Comparison of ENCODE assay signal across 8 cellular contexts in genomic region chr13:99968521-99969367, GRCh38. TPM values are rescaled to one million over a fixed set of nuclear protein-coding genes. Genes with fewer than 3 reads are reported as not detected.
DNase-seq lines count a peak whose midpoint lies in the region; ATAC-seq and TF ChIP-seq lines count a peak whose summit lies in the region.

No MANE protein-coding gene starts in this region.

- BruUV-seq in Calu3 (replicated peaks; lab: Mats Ljungman, UMichigan) = no TSS peak

- H3K9me3 Mint-ChIP-seq in Calu3 (ENCODE audit: low read depth, unreplicated experiment) (no peaks in the 10 kb centered on the region), endodermal cell (no peaks in the 10 kb centered on the region), osteocyte (ENCODE audit: unreplicated experiment) (no peaks in the 10 kb centered on the region)

- H3K27me3 Mint-ChIP-seq in Calu3 (ENCODE audit: unreplicated experiment) = no peaks in the 10 kb centered on the region
- peaks cover 36% of the 10 kb centered on the region for H3K27me3 Mint-ChIP-seq in endodermal cell (ENCODE audit: insufficient read depth)
- peaks cover 5% of the 10 kb centered on the region for H3K27me3 Mint-ChIP-seq in osteocyte (ENCODE audit: unreplicated experiment)

- H3K4me1 Mint-ChIP-seq in Calu3 (ENCODE audit: low read depth, unreplicated experiment) = no peaks in the 10 kb centered on the region
- peaks cover 29% of the 10 kb centered on the region for H3K4me1 Mint-ChIP-seq in endodermal cell
- peaks cover 29% of the 10 kb centered on the region for H3K4me1 Mint-ChIP-seq in osteocyte (ENCODE audit: unreplicated experiment)

- peak overlapping the region; percentile 91 for H3K27ac ChIP-seq in endodermal cell (ENCODE audit: low read depth, low read length)

- CTCF ChIA-PET in Calu3 (lab: Charles Lee) = no interaction called here

- H3K4me3 ChIP-seq in endodermal cell (ENCODE audit: low read length) = peak overlapping the region; percentile 97

- peak overlapping the region; percentile 80 for H3K9ac ChIP-seq in endodermal cell (ENCODE audit: extremely low read depth, low read length, poor library complexity, severe bottlenecking)

- peaks cover 27% of the 10 kb centered on the region for H3K36me3 ChIP-seq in endodermal cell (ENCODE audit: control insufficient read depth, insufficient read depth, low read length)

- H3K36me3 Mint-ChIP-seq in Calu3 (ENCODE audit: insufficient read depth, unreplicated experiment) (no peaks in the 10 kb centered on the region), endodermal cell (ENCODE audit: low read depth) (peaks cover 14% of the 10 kb centered on the region), osteocyte (ENCODE audit: unreplicated experiment) (peaks cover 20% of the 10 kb centered on the region)

- intact Hi-C loops in Calu3 (cut with micrococcal nuclease; ENCODE audit: unreplicated experiment) = no loop called here

- peak overlapping the region; percentile 80 for H3K4me3 Mint-ChIP-seq in Calu3 (ENCODE audit: low read depth, unreplicated experiment)
- H3K4me3 Mint-ChIP-seq in endodermal cell = peak overlapping the region; percentile 81
- H3K4me3 Mint-ChIP-seq in osteocyte (ENCODE audit: unreplicated experiment) = peak overlapping the region; percentile 94

- H3K9me3 ChIP-seq in endodermal cell (ENCODE audit: control insufficient read depth, low read length) = no peaks in the 10 kb centered on the region

- TF ChIP-seq CTCF in Calu3 (IDR thresholded peaks at IDR 0.05; ENCODE audit: unreplicated experiment) (no peak), endodermal cell (conservative IDR thresholded peaks at IDR 0.05) (no peak), osteocyte (IDR thresholded peaks at IDR 0.05) (no peak)

- 1% methylated on average over 43 to 73 of the region's 73 CpGs for WGBS in endodermal cell (ENCODE audit: insufficient coverage in 1 of 2, insufficient read length in 1 of 2), 2 experiments

- peaks cover 5% of the 10 kb centered on the region for H3K4me1 ChIP-seq in endodermal cell (ENCODE audit: control insufficient read depth, insufficient read depth, low read length)

- peaks cover 24% of the 10 kb centered on the region for H3K27me3 ChIP-seq in endodermal cell (ENCODE audit: control insufficient read depth, insufficient read depth, low read length, poor library complexity, severe bottlenecking)

- DNase-seq in Calu3 = no peak
- peak; percentile 74 for DNase-seq in NCI-H69 (lab: John Stamatoyannopoulos, UW)
- peak; percentile 76 for DNase-seq in endodermal cell
- no peak for DNase-seq in osteocyte (ENCODE audit: extremely low spot score, unreplicated experiment)
- no peak for DNase-seq in NCI-H446 treated with DMSO at 0.1 percent for 48 hours (lab: John Stamatoyannopoulos, UW)
- DNase-seq in NCI-H1694 treated with DMSO at 0.1 percent for 48 hours (lab: John Stamatoyannopoulos, UW) = no peak

- ATAC-seq in HG03520 (IDR thresholded peaks at IDR 0.05; ENCODE audit: unreplicated experiment) (no peak), HG02642 (IDR thresholded peaks at IDR 0.05; ENCODE audit: poor library complexity, unreplicated experiment) (no peak)

- H3K27ac Mint-ChIP-seq in Calu3 (ENCODE audit: unreplicated experiment) (peak overlapping the region; percentile 75), endodermal cell (peak overlapping the region; percentile 59), osteocyte (ENCODE audit: unreplicated experiment) (peak overlapping the region; percentile 98)

RNA-seq across cellular contexts. Expression of gene ZIC5, which starts 2.8 kb away (rescaled TPM):
- total RNA-seq in Calu3 (2022) = 0.57 and 0.71 TPM in 2 replicates
- 10 to 100 TPM; 11.0 to 13.7 TPM for total RNA-seq in endodermal cell
- polyA plus RNA-seq in endodermal cell (2013, experiment 1 of 2) = 40.1 TPM
- 36.9 TPM for polyA plus RNA-seq in endodermal cell (2013, experiment 2 of 2)
- total RNA-seq in osteocyte = 8.8 and 9.4 TPM in 2 replicates

RNA-seq across cellular contexts. Expression of gene ZIC2, which starts 12.8 kb away (rescaled TPM):
- total RNA-seq in Calu3 (2022) (3.5 and 3.6 TPM in 2 replicates), endodermal cell (100 to 1,000 TPM; 182 to 301 TPM), osteocyte (177 and 196 TPM in 2 replicates)
- polyA plus RNA-seq in endodermal cell (2013, experiment 1 of 2) = 198 TPM
- 160 TPM for polyA plus RNA-seq in endodermal cell (2013, experiment 2 of 2)

Comparison
In these comparisons a context has a peak if more than half of its experiments do, and no peak if none do; other contexts are left out.
1. DNase-seq: peak in NCI-H69 (single experiment) and endodermal cell (single experiment); none in Calu3 (single experiment), osteocyte (single experiment), NCI-H446 treated with DMSO at 0.1 percent for 48 hours (single experiment) and NCI-H1694 treated with DMSO at 0.1 percent for 48 hours (single experiment).
2. RNA of gene ZIC2, which starts 12.8 kb away (total RNA-seq): 182 to 301 TPM in endodermal cell and 177 to 196 TPM in osteocyte; 3.5 to 3.6 TPM in Calu3; every median in the first group is over 10 times any median in the second.
3. Peak in every context shown above with its lines, with median percentiles within 50 percentile points of each other: H3K27ac Mint-ChIP-seq and H3K4me3 Mint-ChIP-seq.